In the genomic region with DNA sequence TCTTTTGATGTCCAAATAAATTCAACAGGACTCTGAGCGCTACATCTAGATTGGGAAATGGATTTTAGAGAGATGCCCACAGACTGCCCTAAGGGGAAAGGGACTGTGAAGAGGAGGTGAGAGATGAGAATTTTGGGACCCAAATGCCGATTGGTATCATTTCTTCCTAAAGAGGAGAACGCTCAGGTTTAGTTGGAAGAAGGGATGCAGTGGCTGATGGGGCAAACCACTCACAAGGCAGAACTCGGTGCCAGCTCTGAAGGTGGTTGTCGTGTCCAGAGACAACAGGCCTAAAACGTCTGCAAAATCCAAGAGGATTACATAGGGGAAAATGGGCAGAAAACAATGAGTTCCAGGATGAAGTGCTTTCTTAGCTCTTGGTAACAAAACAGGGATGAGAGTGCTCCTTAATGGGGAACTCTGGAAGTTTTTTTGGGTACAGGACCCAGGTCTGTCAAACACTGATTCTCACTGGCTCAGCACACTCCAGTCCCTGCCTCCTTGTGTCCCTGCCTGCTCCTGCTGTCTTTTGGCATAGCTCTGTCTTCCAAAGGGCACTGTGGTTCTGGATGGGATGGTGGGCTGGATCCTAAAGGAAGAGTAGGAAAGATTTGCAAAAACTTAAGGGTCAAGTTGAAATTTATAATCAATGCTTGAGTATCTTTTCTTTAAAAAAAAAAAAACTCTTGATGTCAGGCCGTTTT, we compare ENCODE assay signal across 14 cellular contexts. TPM values are rescaled to one million over a fixed set of nuclear protein-coding genes. Genes with fewer than 3 reads are reported as not detected.
DNase-seq lines count a peak whose midpoint lies in the region; ATAC-seq and TF ChIP-seq lines count a peak whose summit lies in the region.
"Had no signal": no experiment of that assay in that cellular context is flagged by ENCODE, and none has a peak within 500 bp of the region (broad histone marks: within the 10 kb centered on the region; RNA-seq: fewer than 3 reads in every experiment).

No MANE protein-coding gene starts in this region.

- H3K27me3 ChIP-seq in ascending aorta, result no peaks in the 10 kb centered on the region
- H3K27me3 ChIP-seq in tibial nerve, result no peaks in the 10 kb centered on the region
- no peaks in the 10 kb centered on the region for H3K27me3 ChIP-seq in BE2C

- TF ChIP-seq POLR2A in tibial nerve (IDR thresholded peaks at IDR 0.05), result no peak

- WGBS in tibial nerve, 2 donors, result 58 to 60% methylated on average over 7 of the region's 7 CpGs

- intact Hi-C loops in activated naive CD4-positive, alpha-beta T cell treated with anti-CD3 and anti-CD28 coated beads for 36 hours (cut with micrococcal nuclease), result no loop called here
- intact Hi-C loops in ascending aorta (cut with DNase I), result no loop called here

- CTCF ChIA-PET in activated naive CD4-positive, alpha-beta T cell treated with anti-CD3 and anti-CD28 coated beads for 36 hours (lab: Charles Lee), result interaction anchor here (1.2 kb wide), 1 partner anchor 292 kb away, joined by 4 read pairs; no protein-coding TSS in a partner anchor

- H3K27ac Mint-ChIP-seq in activated naive CD4-positive, alpha-beta T cell treated with anti-CD3 and anti-CD28 coated beads, Interleukin-2, amount 50 U/mL, for 72 hours, result peak overlapping the region; percentile 62 to 73
- H3K27ac Mint-ChIP-seq in activated naive CD4-positive, alpha-beta T cell treated with anti-CD3 and anti-CD28 coated beads for 36 hours, result no peak overlapping the region
- peak overlapping the region; percentile 55 for H3K27ac Mint-ChIP-seq in mesothelial cell of epicardium

- H3K4me3 ChIP-seq in ascending aorta (peak overlapping the region in 1 of 2 donors; percentile 32), tibial nerve (no peak overlapping the region), BE2C (ENCODE audit: low read depth, low read length) (no peak overlapping the region)
- H3K4me3 ChIP-seq: coronary artery, psoas muscle had no signal

- peaks cover 46% of the 10 kb centered on the region for H3K4me1 Mint-ChIP-seq in activated naive CD4-positive, alpha-beta T cell treated with anti-CD3 and anti-CD28 coated beads for 36 hours (ENCODE audit: low read depth)
- peaks cover 37% of the 10 kb centered on the region for H3K4me1 Mint-ChIP-seq in mesothelial cell of epicardium

- no peak for DNase-seq in activated naive CD4-positive, alpha-beta T cell treated with anti-CD3 and anti-CD28 coated beads, Interleukin-2, amount 50 U/mL, for 72 hours (ENCODE audit: low spot score in 2 of 2)
- DNase-seq in activated naive CD4-positive, alpha-beta T cell treated with anti-CD3 and anti-CD28 coated beads for 36 hours, result no peak
- peak in 1 of 2 donors; percentile 55 for DNase-seq in ascending aorta (ENCODE audit: low spot score in 2 of 2)
- DNase-seq in mesothelial cell of epicardium (ENCODE audit: low spot score in 2 of 2, unreplicated experiment in 2 of 2), result no peak
- DNase-seq in tibial nerve (ENCODE audit: low spot score in 2 of 2), result no peak
- DNase-seq in BE2C, result no peak
- DNase-seq in stimulated activated CD4-positive, alpha-beta T cell treated with anti-CD3 and anti-CD28 coated beads, Interleukin-15, amount 100 ng/mL, for 24 hours, result no peak
- DNase-seq: EL, foreskin fibroblast, kidney glomerular epithelial cell, psoas muscle, RPMI8226 had no signal

- H3K4me3 Mint-ChIP-seq in activated naive CD4-positive, alpha-beta T cell treated with anti-CD3 and anti-CD28 coated beads for 36 hours, result no peak overlapping the region
- no peak overlapping the region for H3K4me3 Mint-ChIP-seq in mesothelial cell of epicardium

- peak overlapping the region; percentile 64 to 94 for H3K27ac ChIP-seq in ascending aorta
- H3K27ac ChIP-seq in tibial nerve, result peak overlapping the region; percentile 57 to 90 (median 70)

- peaks cover 15 to 41% of the 10 kb centered on the region in 2 donors for H3K36me3 Mint-ChIP-seq in activated naive CD4-positive, alpha-beta T cell treated with anti-CD3 and anti-CD28 coated beads, Interleukin-2, amount 50 U/mL, for 72 hours
- peaks cover 32% of the 10 kb centered on the region for H3K36me3 Mint-ChIP-seq in activated naive CD4-positive, alpha-beta T cell treated with anti-CD3 and anti-CD28 coated beads for 36 hours (ENCODE audit: low read depth)
- H3K36me3 Mint-ChIP-seq in mesothelial cell of epicardium, result peaks cover 21% of the 10 kb centered on the region

- H3K36me3 ChIP-seq in ascending aorta, result peaks cover 34 to 87% of the 10 kb centered on the region in 2 donors
- peaks cover 0 to 7% (median 0%) of the 10 kb centered on the region in 3 donors for H3K36me3 ChIP-seq in tibial nerve
- no peaks in the 10 kb centered on the region for H3K36me3 ChIP-seq in BE2C

- H3K27me3 Mint-ChIP-seq in activated naive CD4-positive, alpha-beta T cell treated with anti-CD3 and anti-CD28 coated beads for 36 hours (ENCODE audit: low read depth), result no peaks in the 10 kb centered on the region
- no peaks in the 10 kb centered on the region for H3K27me3 Mint-ChIP-seq in mesothelial cell of epicardium (ENCODE audit: low read depth)

- H3K4me1 ChIP-seq in ascending aorta (peaks cover 26 to 90% of the 10 kb centered on the region in 2 donors), tibial nerve (peaks cover 4 to 76% (median 48%) of the 10 kb centered on the region in 4 donors), BE2C (no peaks in the 10 kb centered on the region)

- TF ChIP-seq EP300 in tibial nerve (IDR thresholded peaks at IDR 0.05), result no peak

- TF ChIP-seq CTCF in ascending aorta (IDR thresholded peaks at IDR 0.05), result no peak
- no peak for TF ChIP-seq CTCF in mesothelial cell of epicardium (IDR thresholded peaks at IDR 0.05; ENCODE audit: unreplicated experiment)
- TF ChIP-seq CTCF in tibial nerve (IDR thresholded peaks at IDR 0.05), result no peak
- TF ChIP-seq CTCF in BE2C (IDR thresholded peaks at IDR 0.05; ENCODE audit: low read depth, low read length), result no peak

- H3K9me3 Mint-ChIP-seq in activated naive CD4-positive, alpha-beta T cell treated with anti-CD3 and anti-CD28 coated beads, Interleukin-2, amount 50 U/mL, for 72 hours, result peaks cover 0 to 1% of the 10 kb centered on the region in 2 donors
- no peaks in the 10 kb centered on the region for H3K9me3 Mint-ChIP-seq in activated naive CD4-positive, alpha-beta T cell treated with anti-CD3 and anti-CD28 coated beads for 36 hours
- no peaks in the 10 kb centered on the region for H3K9me3 Mint-ChIP-seq in mesothelial cell of epicardium

- ATAC-seq in activated naive CD4-positive, alpha-beta T cell treated with anti-CD3 and anti-CD28 coated beads, Interleukin-2, amount 50 U/mL, for 72 hours, result no peak
- ATAC-seq in HG03135 (IDR thresholded peaks at IDR 0.05; ENCODE audit: unreplicated experiment), result no peak
- ATAC-seq: psoas muscle had no signal

- H3K9me3 ChIP-seq in ascending aorta (no peaks in the 10 kb centered on the region), tibial nerve (no peaks in the 10 kb centered on the region), BE2C (no peaks in the 10 kb centered on the region)
- H3K9me3 ChIP-seq: psoas muscle had no signal

RNA-seq across cellular contexts. Expression of a gene that starts 29.0 kb away (rescaled TPM):
- total RNA-seq in activated naive CD4-positive, alpha-beta T cell treated with anti-CD3 and anti-CD28 coated beads, Interleukin-2, amount 50 U/mL, for 72 hours, result 10 to 100 TPM; 11.0 to 24.4 TPM
- 10 to 100 TPM; 17.5 to 18.8 TPM for total RNA-seq in activated naive CD4-positive, alpha-beta T cell treated with anti-CD3 and anti-CD28 coated beads for 36 hours
- total RNA-seq in ascending aorta (150 TPM), mesothelial cell of epicardium (25.5 to 28.6 TPM (median 27.4 TPM) in 3 replicates), tibial nerve (100 to 1,000 TPM; 107 to 205 (median 130) TPM)
- 0.17 TPM for polyA plus RNA-seq in BE2C (2012; ENCODE audit: insufficient read depth, insufficient read length, low read depth)
